In genomic region chr10:99809481-99809880, GRCh38 we compare ENCODE assay signal across 17 cellular contexts. TPM values are rescaled to one million over a fixed set of nuclear protein-coding genes. Genes with fewer than 3 reads are reported as not detected.
DNase-seq lines count a peak whose midpoint lies in the region; ATAC-seq, FAIRE-seq and TF ChIP-seq lines count a peak whose summit lies in the region.
"Had no signal": no experiment of that assay in that cellular context is flagged by ENCODE, and none has a peak within 500 bp of the region (broad histone marks: within the 10 kb centered on the region; RNA-seq: fewer than 3 reads in every experiment).

No MANE protein-coding gene starts in this region.

- H2AFZ ChIP-seq in hepatocyte, result no peak overlapping the region
- H2AFZ ChIP-seq: GM23248 had no signal

- CTCF ChIA-PET in A673 (lab: Charles Lee), result no interaction called here

- ATAC-seq in sciatic nerve (peak; percentile 5), upper lobe of right lung (no peak), GM18511 (IDR thresholded peaks at IDR 0.05; ENCODE audit: unreplicated experiment) (no peak)
- ATAC-seq: PC-3 had no signal

- POLR2A ChIA-PET in A673 (lab: Charles Lee; ENCODE audit: low non-redundant PET), result no interaction called here

- intact Hi-C loops in sciatic nerve (cut with DNase I) (no loop called here), upper lobe of right lung (cut with DNase I) (no loop called here), A673 (cut with micrococcal nuclease; ENCODE audit: unreplicated experiment) (no loop called here)

- H3K27me3 ChIP-seq in bronchial epithelial cell (ENCODE audit: control insufficient read depth, insufficient read depth, low read length) (no peaks in the 10 kb centered on the region), hepatocyte (no peaks in the 10 kb centered on the region), upper lobe of right lung (no peaks in the 10 kb centered on the region), A673 (replicated peaks; ENCODE audit: insufficient read depth, low read depth, low read length, poor library complexity) (no peaks in the 10 kb centered on the region)

- no peaks in the 10 kb centered on the region for H4K20me1 ChIP-seq in hepatocyte (ENCODE audit: insufficient read depth, poor library complexity, severe bottlenecking)

- H3K4me3 Mint-ChIP-seq in HFFc6, result no peak overlapping the region
- H3K4me3 Mint-ChIP-seq: CD8-positive, alpha-beta memory T cell had no signal

- peak; percentile 13 for FAIRE-seq in bronchial epithelial cell (lab: Jason Lieb, UNC)

- no peaks in the 10 kb centered on the region for H3K9me3 Mint-ChIP-seq in HFFc6
- H3K9me3 Mint-ChIP-seq: CD8-positive, alpha-beta memory T cell had no signal

- H3K36me3 Mint-ChIP-seq in HFFc6 (ENCODE audit: low read depth), result peaks cover 4% of the 10 kb centered on the region; the same call in 1 of the 2 replicates

- TF ChIP-seq CTCF in bronchial epithelial cell (IDR thresholded peaks at IDR 0.05; ENCODE audit: insufficient read depth, low read length, severe bottlenecking), result no peak
- TF ChIP-seq CTCF in hepatocyte (IDR thresholded peaks at IDR 0.05; ENCODE audit: poor library complexity), result no peak
- TF ChIP-seq CTCF in upper lobe of right lung (IDR thresholded peaks at IDR 0.05), result no peak
- TF ChIP-seq CTCF in A673 (conservative IDR thresholded peaks at IDR 0.05; ENCODE audit: low read depth, low read length), result no peak
- no peak for TF ChIP-seq CTCF in HFFc6 (IDR thresholded peaks at IDR 0.05)

- no peaks in the 10 kb centered on the region for H3K9me2 ChIP-seq in hepatocyte (replicated peaks; ENCODE audit: insufficient read depth)

- no peak overlapping the region for H3K27ac Mint-ChIP-seq in HFFc6

- H3K4me3 ChIP-seq in bronchial epithelial cell (ENCODE audit: low read depth, low read length), result no peak overlapping the region
- no peak overlapping the region for H3K4me3 ChIP-seq in hepatocyte
- H3K4me3 ChIP-seq in upper lobe of right lung, result no peak overlapping the region
- H3K4me3 ChIP-seq in A673 (ENCODE audit: low read depth, low read length, poor library complexity, severe bottlenecking), result no peak overlapping the region
- H3K4me3 ChIP-seq: GM23248 had no signal

- H3K27ac ChIP-seq in hepatocyte (peak overlapping the region; percentile 76), upper lobe of right lung (peak overlapping the region; percentile 61), A673 (ENCODE audit: low read depth, low read length, poor library complexity, severe bottlenecking) (no peak overlapping the region)
- H3K27ac ChIP-seq: GM23248, KMS-11 had no signal

- no peak overlapping the region for H3K4me2 ChIP-seq in hepatocyte
- H3K4me2 ChIP-seq: KMS-11 had no signal

- H3K4me1 Mint-ChIP-seq in HFFc6 (ENCODE audit: low read depth), result no peaks in the 10 kb centered on the region
- H3K4me1 Mint-ChIP-seq: CD8-positive, alpha-beta memory T cell had no signal

- H3K27me3 Mint-ChIP-seq in HFFc6 (ENCODE audit: insufficient read depth), result no peaks in the 10 kb centered on the region

- H3K4me1 ChIP-seq in hepatocyte (ENCODE audit: insufficient read depth), result peaks cover 12% of the 10 kb centered on the region
- no peaks in the 10 kb centered on the region for H3K4me1 ChIP-seq in upper lobe of right lung
- no peaks in the 10 kb centered on the region for H3K4me1 ChIP-seq in A673 (ENCODE audit: insufficient read depth, low read length, poor library complexity, severe bottlenecking)

- H3K9me3 ChIP-seq in hepatocyte (ENCODE audit: low read depth), result no peaks in the 10 kb centered on the region
- H3K9me3 ChIP-seq in upper lobe of right lung, result no peaks in the 10 kb centered on the region
- no peaks in the 10 kb centered on the region for H3K9me3 ChIP-seq in A673 (ENCODE audit: low read depth, low read length, poor library complexity, severe bottlenecking)

- H3K36me3 ChIP-seq in bronchial epithelial cell (ENCODE audit: control insufficient read depth, insufficient read depth, low read length), result no peaks in the 10 kb centered on the region
- no peaks in the 10 kb centered on the region for H3K36me3 ChIP-seq in hepatocyte (replicated peaks; ENCODE audit: insufficient read depth, low read depth)
- H3K36me3 ChIP-seq in upper lobe of right lung, result no peaks in the 10 kb centered on the region
- H3K36me3 ChIP-seq in A673 (ENCODE audit: insufficient read depth, low read length, poor library complexity, severe bottlenecking), result no peaks in the 10 kb centered on the region

- no TSS peak for BruUV-seq in A673 (replicated peaks; lab: Mats Ljungman, UMichigan)

- no peak for DNase-seq in bronchial epithelial cell (ENCODE audit: low read depth)
- no peak for DNase-seq in hepatocyte (ENCODE audit: low spot score)
- no peak for DNase-seq in sciatic nerve (ENCODE audit: low spot score)
- no peak for DNase-seq in upper lobe of right lung
- no peak for DNase-seq in A673 (ENCODE audit: low spot score)
- no peak for DNase-seq in HFFc6
- DNase-seq: CD8-positive, alpha-beta memory T cell; DND-41; GF-D8; NCI-H1092 treated with DMSO at 0.1 percent for 48 hours; NCI-H1694 treated with DMSO at 0.1 percent for 48 hours; NCI-H446; NCI-H748 treated with DMSO at 0.1 percent for 48 hours; PC-3 had no signal

- WGBS in hepatocyte (ENCODE audit: low lambda C conversion rate, missing lambda C conversion rate), result 88% methylated on average over 2 of the region's 2 CpGs

- no peaks in the 10 kb centered on the region for H3K79me2 ChIP-seq in hepatocyte

RNA-seq across cellular contexts. Expression of gene ABCC2, which starts 27.0 kb away (rescaled TPM):
- total RNA-seq in bronchial epithelial cell (0.53 and 1.0 TPM in 2 replicates), hepatocyte (56.7 and 63.1 TPM in 2 replicates), sciatic nerve (10.4 TPM), upper lobe of right lung (1.1 TPM), A673 (2021) (1.1 and 1.3 TPM in 2 replicates)
- 27.4 and 29.7 TPM in 2 replicates for polyA plus RNA-seq in hepatocyte
- 1 to 10 TPM in 4 of 6 experiments, under 1 TPM in 2; 0.43 to 1.7 (median 1.1) TPM for total RNA-seq in HFFc6 (2021; fragmentation: NEBNext Ultra II Directional; extraction: Animal tissue kit (Norgen Biotek cat#: 25700))
